1 cellular context compared by ENCODE assay signal in the genomic region with DNA sequence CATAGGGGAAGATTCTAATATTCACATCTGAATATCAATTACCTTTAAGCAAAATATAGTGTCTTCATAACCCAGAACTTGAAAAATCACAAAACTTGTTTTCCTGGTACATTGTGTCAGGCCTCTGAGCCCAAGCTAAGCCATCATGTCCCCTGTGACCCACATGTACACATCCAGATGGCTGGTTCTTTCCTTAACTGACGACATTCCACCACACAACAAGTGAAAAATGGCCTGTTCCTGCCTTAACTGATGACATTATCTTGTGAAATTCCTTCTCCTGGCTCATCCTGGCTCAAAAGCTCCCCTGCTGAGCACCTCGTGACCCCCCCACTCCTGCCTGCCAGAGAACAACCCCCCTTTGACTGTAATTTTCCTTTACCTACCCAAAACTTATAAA. TPM values are rescaled to one million over a fixed set of nuclear protein-coding genes. Genes with fewer than 3 reads are reported as not detected.
"Had no signal": no experiment of that assay in that cellular context is flagged by ENCODE, and none has a peak within 500 bp of the region (broad histone marks: within the 10 kb centered on the region; RNA-seq: fewer than 3 reads in every experiment).

No MANE protein-coding gene starts in this region.

RNA-seq across cellular contexts. Expression of a gene that starts 2.4 kb away (rescaled TPM):
- total RNA-seq: mesothelial cell of epicardium had no signal
